Comparison of ENCODE assay signal across 1 cellular context in the genomic region with DNA sequence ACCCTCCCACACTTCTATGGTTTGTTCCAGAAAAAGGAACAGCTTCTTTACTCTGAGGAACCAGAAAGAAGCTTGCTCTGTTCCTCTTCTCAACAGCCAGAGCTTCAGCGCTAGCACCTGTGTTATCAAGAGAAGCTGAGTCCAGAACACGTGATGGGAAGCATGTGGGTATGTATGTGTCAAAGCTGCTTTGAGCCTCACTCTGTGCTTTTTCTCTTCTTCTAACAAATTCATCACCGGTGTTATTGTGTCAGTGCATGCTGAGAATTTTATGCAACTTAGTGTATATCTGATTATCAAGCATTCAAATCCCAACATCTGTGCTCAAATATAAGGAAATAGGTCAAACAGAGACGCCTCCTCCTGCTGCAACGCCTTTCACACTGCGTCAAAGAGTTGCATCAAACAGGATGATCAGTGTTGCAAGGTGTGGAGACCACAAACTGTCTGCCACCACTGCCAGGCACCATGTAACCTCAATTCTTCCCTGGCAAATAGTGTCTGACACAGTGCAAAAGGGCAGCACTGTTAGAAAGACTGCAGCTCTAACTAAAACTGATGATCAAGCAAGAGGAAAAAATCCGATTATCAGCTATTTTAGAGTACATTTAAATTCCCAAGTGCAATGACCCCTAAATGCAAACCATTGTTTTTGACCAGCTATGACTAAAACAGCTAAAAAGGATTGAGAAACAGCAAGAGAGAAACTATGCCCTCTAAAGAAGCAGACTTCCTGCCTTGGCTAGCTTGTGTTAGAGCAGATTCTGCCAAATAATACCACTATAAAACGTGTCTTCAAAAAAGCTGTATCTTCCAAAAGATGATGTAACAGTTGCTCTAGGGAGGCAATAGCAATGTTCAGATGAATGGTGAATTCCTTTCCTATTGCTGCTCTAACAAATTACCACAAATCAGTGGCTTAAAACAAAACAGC.
TF ChIP-seq lines count a peak whose summit lies in the region.

No MANE protein-coding gene starts in this region.

TF ChIP-seq in K562, 482 proteins besides CTCF, POLR2A, EP300 and RAD21 (continued from another document and continues in another):
- TF ChIP-seq, protein P1, sequence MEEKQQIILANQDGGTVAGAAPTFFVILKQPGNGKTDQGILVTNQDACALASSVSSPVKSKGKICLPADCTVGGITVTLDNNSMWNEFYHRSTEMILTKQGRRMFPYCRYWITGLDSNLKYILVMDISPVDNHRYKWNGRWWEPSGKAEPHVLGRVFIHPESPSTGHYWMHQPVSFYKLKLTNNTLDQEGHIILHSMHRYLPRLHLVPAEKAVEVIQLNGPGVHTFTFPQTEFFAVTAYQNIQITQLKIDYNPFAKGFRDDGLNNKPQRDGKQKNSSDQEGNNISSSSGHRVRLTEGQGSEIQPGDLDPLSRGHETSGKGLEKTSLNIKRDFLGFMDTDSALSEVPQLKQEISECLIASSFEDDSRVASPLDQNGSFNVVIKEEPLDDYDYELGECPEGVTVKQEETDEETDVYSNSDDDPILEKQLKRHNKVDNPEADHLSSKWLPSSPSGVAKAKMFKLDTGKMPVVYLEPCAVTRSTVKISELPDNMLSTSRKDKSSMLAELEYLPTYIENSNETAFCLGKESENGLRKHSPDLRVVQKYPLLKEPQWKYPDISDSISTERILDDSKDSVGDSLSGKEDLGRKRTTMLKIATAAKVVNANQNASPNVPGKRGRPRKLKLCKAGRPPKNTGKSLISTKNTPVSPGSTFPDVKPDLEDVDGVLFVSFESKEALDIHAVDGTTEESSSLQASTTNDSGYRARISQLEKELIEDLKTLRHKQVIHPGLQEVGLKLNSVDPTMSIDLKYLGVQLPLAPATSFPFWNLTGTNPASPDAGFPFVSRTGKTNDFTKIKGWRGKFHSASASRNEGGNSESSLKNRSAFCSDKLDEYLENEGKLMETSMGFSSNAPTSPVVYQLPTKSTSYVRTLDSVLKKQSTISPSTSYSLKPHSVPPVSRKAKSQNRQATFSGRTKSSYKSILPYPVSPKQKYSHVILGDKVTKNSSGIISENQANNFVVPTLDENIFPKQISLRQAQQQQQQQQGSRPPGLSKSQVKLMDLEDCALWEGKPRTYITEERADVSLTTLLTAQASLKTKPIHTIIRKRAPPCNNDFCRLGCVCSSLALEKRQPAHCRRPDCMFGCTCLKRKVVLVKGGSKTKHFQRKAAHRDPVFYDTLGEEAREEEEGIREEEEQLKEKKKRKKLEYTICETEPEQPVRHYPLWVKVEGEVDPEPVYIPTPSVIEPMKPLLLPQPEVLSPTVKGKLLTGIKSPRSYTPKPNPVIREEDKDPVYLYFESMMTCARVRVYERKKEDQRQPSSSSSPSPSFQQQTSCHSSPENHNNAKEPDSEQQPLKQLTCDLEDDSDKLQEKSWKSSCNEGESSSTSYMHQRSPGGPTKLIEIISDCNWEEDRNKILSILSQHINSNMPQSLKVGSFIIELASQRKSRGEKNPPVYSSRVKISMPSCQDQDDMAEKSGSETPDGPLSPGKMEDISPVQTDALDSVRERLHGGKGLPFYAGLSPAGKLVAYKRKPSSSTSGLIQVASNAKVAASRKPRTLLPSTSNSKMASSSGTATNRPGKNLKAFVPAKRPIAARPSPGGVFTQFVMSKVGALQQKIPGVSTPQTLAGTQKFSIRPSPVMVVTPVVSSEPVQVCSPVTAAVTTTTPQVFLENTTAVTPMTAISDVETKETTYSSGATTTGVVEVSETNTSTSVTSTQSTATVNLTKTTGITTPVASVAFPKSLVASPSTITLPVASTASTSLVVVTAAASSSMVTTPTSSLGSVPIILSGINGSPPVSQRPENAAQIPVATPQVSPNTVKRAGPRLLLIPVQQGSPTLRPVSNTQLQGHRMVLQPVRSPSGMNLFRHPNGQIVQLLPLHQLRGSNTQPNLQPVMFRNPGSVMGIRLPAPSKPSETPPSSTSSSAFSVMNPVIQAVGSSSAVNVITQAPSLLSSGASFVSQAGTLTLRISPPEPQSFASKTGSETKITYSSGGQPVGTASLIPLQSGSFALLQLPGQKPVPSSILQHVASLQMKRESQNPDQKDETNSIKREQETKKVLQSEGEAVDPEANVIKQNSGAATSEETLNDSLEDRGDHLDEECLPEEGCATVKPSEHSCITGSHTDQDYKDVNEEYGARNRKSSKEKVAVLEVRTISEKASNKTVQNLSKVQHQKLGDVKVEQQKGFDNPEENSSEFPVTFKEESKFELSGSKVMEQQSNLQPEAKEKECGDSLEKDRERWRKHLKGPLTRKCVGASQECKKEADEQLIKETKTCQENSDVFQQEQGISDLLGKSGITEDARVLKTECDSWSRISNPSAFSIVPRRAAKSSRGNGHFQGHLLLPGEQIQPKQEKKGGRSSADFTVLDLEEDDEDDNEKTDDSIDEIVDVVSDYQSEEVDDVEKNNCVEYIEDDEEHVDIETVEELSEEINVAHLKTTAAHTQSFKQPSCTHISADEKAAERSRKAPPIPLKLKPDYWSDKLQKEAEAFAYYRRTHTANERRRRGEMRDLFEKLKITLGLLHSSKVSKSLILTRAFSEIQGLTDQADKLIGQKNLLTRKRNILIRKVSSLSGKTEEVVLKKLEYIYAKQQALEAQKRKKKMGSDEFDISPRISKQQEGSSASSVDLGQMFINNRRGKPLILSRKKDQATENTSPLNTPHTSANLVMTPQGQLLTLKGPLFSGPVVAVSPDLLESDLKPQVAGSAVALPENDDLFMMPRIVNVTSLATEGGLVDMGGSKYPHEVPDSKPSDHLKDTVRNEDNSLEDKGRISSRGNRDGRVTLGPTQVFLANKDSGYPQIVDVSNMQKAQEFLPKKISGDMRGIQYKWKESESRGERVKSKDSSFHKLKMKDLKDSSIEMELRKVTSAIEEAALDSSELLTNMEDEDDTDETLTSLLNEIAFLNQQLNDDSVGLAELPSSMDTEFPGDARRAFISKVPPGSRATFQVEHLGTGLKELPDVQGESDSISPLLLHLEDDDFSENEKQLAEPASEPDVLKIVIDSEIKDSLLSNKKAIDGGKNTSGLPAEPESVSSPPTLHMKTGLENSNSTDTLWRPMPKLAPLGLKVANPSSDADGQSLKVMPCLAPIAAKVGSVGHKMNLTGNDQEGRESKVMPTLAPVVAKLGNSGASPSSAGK (IDR thresholded peaks at IDR 0.05), result peak; percentile 89
- TF ChIP-seq NR2C1 (IDR thresholded peaks at IDR 0.05) (no peak), NR2C1 (tag; IDR thresholded peaks at IDR 0.05) (0 out of 2 replicates have a peak, but pooled peaks have one; percentile 17), DNMT1 (IDR thresholded peaks at IDR 0.05) (no peak), MIER1 (IDR thresholded peaks at IDR 0.05; ENCODE audit: low read depth) (no peak), USF2 (CRISPR knock-in tag; IDR thresholded peaks at IDR 0.05) (peak; percentile 64), ZNF668 (CRISPR knock-in tag; IDR thresholded peaks at IDR 0.05) (peak; percentile 63; the same call in 1 of the 2 replicates), TRIM24 (IDR thresholded peaks at IDR 0.05) (peak; percentile 52 to 54; a peak in 2 of 4 replicates), FOXJ2 (tag; IDR thresholded peaks at IDR 0.05) (0 out of 2 replicates have a peak, but pooled peaks have one; percentile 11), STAG1 (CRISPR knock-in tag; IDR thresholded peaks at IDR 0.05; ENCODE audit: borderline replicate concordance) (no peak), HDAC2 (IDR thresholded peaks at IDR 0.05) (no peak), ZNF316 (IDR thresholded peaks at IDR 0.05) (0 out of 2 replicates have a peak, but pooled peaks have one; percentile 11), CTBP1 (IDR thresholded peaks at IDR 0.05; ENCODE audit: borderline replicate concordance) (0 out of 2 replicates have a peak, but pooled peaks have one; percentile 27), MECOM (CRISPR knock-in tag; IDR thresholded peaks at IDR 0.05) (no peak), HCFC1 (IDR thresholded peaks at IDR 0.05; ENCODE audit: low read depth, low read length) (no peak), ZNF780A (CRISPR knock-in tag; IDR thresholded peaks at IDR 0.05) (no peak), DMBX1 (CRISPR knock-in tag; IDR thresholded peaks at IDR 0.05; ENCODE audit: borderline replicate concordance) (peak; percentile 53; the same call in 1 of the 2 replicates), FOXM1 (IDR thresholded peaks at IDR 0.05; ENCODE audit: low read depth) (no peak), FOXM1 (CRISPR knock-in tag; IDR thresholded peaks at IDR 0.05; ENCODE audit: low read depth) (no peak), PPARD (CRISPR knock-in tag; IDR thresholded peaks at IDR 0.05) (no peak), JUND (IDR thresholded peaks at IDR 0.05; ENCODE audit: borderline replicate concordance, low read depth, low read length) (peak; percentile 21; the same call in 1 of the 2 replicates), JUND (tag; IDR thresholded peaks at IDR 0.05; ENCODE audit: borderline replicate concordance, low read depth, low read length) (no peak), CHD1 (IDR thresholded peaks at IDR 0.05; ENCODE audit: low read length) (no peak), E2F8 (IDR thresholded peaks at IDR 0.05; ENCODE audit: low read depth, partially characterized antibody) (no peak), CXXC5 (CRISPR knock-in tag; IDR thresholded peaks at IDR 0.05) (peak; percentile 40), ZNF589 (CRISPR knock-in tag; IDR thresholded peaks at IDR 0.05; ENCODE audit: low read depth) (peak; percentile 18; the same call in 1 of the 2 replicates), E4F1 (CRISPR knock-in tag; IDR thresholded peaks at IDR 0.05; ENCODE audit: borderline replicate concordance) (0 out of 2 replicates have a peak, but pooled peaks have one; percentile 26), STAT5B (CRISPR knock-in tag; IDR thresholded peaks at IDR 0.05) (no peak), CEBPG (CRISPR knock-in tag; IDR thresholded peaks at IDR 0.05) (peak; percentile 66), CEBPG (tag; conservative IDR thresholded peaks at IDR 0.05 in 1 of 2, IDR thresholded peaks at IDR 0.05 in 1 of 2) (peak; percentile 83 to 98), USF1 (CRISPR knock-in tag; IDR thresholded peaks at IDR 0.05) (peak; percentile 63), HNRNPL (IDR thresholded peaks at IDR 0.05; ENCODE audit: low read depth, low read length) (no peak), LEF1 (IDR thresholded peaks at IDR 0.05) (no peak)
- TF ChIP-seq, protein P2, sequence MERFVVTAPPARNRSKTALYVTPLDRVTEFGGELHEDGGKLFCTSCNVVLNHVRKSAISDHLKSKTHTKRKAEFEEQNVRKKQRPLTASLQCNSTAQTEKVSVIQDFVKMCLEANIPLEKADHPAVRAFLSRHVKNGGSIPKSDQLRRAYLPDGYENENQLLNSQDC (CRISPR knock-in tag; IDR thresholded peaks at IDR 0.05), result no peak
- TF ChIP-seq, protein P3, sequence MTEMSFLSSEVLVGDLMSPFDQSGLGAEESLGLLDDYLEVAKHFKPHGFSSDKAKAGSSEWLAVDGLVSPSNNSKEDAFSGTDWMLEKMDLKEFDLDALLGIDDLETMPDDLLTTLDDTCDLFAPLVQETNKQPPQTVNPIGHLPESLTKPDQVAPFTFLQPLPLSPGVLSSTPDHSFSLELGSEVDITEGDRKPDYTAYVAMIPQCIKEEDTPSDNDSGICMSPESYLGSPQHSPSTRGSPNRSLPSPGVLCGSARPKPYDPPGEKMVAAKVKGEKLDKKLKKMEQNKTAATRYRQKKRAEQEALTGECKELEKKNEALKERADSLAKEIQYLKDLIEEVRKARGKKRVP (CRISPR knock-in tag; IDR thresholded peaks at IDR 0.05), result peak; percentile 85
- TF ChIP-seq, protein P4, sequence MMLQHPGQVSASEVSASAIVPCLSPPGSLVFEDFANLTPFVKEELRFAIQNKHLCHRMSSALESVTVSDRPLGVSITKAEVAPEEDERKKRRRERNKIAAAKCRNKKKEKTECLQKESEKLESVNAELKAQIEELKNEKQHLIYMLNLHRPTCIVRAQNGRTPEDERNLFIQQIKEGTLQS (IDR thresholded peaks at IDR 0.05), result peak; percentile 80
- TF ChIP-seq, protein P4 (CRISPR knock-in tag; conservative IDR thresholded peaks at IDR 0.05), result no peak
